Comparison of ENCODE assay signal across 8 cellular contexts in the genomic region with DNA sequence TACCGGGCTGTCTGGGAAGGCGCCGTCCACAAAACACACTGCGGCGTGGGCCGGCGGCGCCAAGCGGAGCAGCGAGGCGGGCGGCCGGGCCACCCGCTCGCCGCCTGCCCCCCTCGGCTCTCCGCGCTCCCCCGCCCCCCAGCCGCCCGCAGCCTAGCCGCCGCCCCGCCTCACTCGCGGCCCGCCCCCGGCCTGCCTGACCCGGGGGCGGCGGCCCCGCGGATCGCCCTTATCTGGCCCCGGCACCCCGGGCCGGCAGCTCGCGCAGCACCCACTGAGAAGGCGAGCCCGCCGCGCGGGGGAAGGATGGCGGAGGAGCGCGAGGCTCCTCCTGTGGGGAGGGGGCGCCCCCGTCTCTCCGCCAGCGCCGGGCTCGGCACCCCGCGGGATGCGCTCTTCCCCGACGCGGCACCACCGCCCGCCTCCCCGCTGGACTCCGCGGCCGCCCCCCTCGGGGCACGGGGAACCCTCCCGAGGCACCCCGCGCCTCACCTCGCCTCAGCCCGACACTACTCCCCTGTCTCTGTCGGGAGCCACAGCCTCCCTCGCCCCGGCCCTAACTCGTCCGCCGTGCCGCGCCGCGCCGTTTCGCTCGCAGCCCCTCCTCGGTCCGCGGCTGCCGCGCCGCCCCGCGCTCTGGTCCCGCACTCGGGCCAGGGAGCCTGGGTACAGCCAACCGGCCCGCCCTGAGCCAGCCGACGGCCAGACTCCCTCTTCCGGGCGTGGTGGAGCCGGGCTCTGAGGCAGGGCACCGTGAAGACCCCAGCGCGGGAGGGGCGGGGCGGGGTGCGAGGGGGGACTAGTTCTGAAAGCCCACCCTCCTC. TPM values are rescaled to one million over a fixed set of nuclear protein-coding genes. Genes with fewer than 3 reads are reported as not detected.
A peak's percentile ranks its signal among the peaks of the same experiment; 100 is the strongest.
DNase-seq lines count a peak whose midpoint lies in the region; ATAC-seq and TF ChIP-seq lines count a peak whose summit lies in the region.

No MANE protein-coding gene starts in this region.

- POLR2A ChIA-PET in activated CD8-positive, alpha-beta T cell treated with anti-CD3 and anti-CD28 coated beads for 36 hours (lab: Charles Lee): interaction anchor here (0.6 to 0.8 kb wide), 2 partner anchors 193 to 257 kb away, joined by 3 to 4 read pairs; no protein-coding TSS in a partner anchor

- no peaks in the 10 kb centered on the region for H3K36me3 Mint-ChIP-seq in GM23338 (ENCODE audit: low read depth)
- H3K36me3 Mint-ChIP-seq in activated CD8-positive, alpha-beta T cell treated with anti-CD3 and anti-CD28 coated beads for 36 hours (ENCODE audit: low read depth): peaks cover 2% of the 10 kb centered on the region
- H3K36me3 Mint-ChIP-seq in effector memory CD8-positive, alpha-beta T cell (ENCODE audit: insufficient read depth): peaks cover 8% of the 10 kb centered on the region
- H3K36me3 Mint-ChIP-seq in stimulated activated memory B cell treated with anti-CD40 and anti-IgM and Interleukin-4, amounts not matched to agents 10 μg/mL and 1 μg/mL and 100 μg/mL, for 72 hours: no peaks in the 10 kb centered on the region

- DNase-seq in GM23338 (ENCODE audit: low spot score) (peak; percentile 56), M059J (ENCODE audit: low read depth) (peak; percentile 59), mesenchymal stem cell (peak; percentile 37), GF-D8 (lab: John Stamatoyannopoulos, UW) (no peak)
- DNase-seq in activated CD8-positive, alpha-beta T cell treated with anti-CD3 and anti-CD28 coated beads for 36 hours: peak; percentile 37
- DNase-seq in effector memory CD8-positive, alpha-beta T cell: peak; percentile 30 to 40 (median 31)

- peak overlapping the region; percentile 37 for H4K8ac ChIP-seq in mesenchymal stem cell (ENCODE audit: low read length)

- intact Hi-C loops in activated CD8-positive, alpha-beta T cell treated with anti-CD3 and anti-CD28 coated beads for 36 hours (cut with micrococcal nuclease): no loop called here

- H3K79me2 ChIP-seq in GM23338 (replicated peaks; ENCODE audit: insufficient read depth): peaks cover 42% of the 10 kb centered on the region

- H3K4me3 ChIP-seq in GM12875 (ENCODE audit: low read depth, low read length) (peak overlapping the region; percentile 73), GM23338 (peak overlapping the region; percentile 71), mesenchymal stem cell (ENCODE audit: insufficient read depth in 1 of 2, low read depth in 1 of 2, low read length in 2 of 2) (peak overlapping the region; percentile 82 to 83)

- TF ChIP-seq CTCF in GM12875 (IDR thresholded peaks at IDR 0.05; ENCODE audit: borderline replicate concordance, insufficient read depth, low read depth, low read length) (no peak), GM23338 (conservative IDR thresholded peaks at IDR 0.05; ENCODE audit: low read depth in 2 of 2) (no peak)
- no peak for TF ChIP-seq CTCF in activated CD8-positive, alpha-beta T cell treated with anti-CD3 and anti-CD28 coated beads for 36 hours (IDR thresholded peaks at IDR 0.05)

- no peak overlapping the region for H3K27ac ChIP-seq in GM23338 (ENCODE audit: low read depth)
- peak overlapping the region; percentile 90 for H3K27ac ChIP-seq in mesenchymal stem cell (ENCODE audit: low read length, poor library complexity, severe bottlenecking)

- no peaks in the 10 kb centered on the region for H3K9me2 ChIP-seq in GM23338 (ENCODE audit: insufficient read depth)

- H3F3A ChIP-seq in GM23338 (replicated peaks; ENCODE audit: low read depth): no peaks in the 10 kb centered on the region

- peak overlapping the region; percentile 86 for H4K91ac ChIP-seq in mesenchymal stem cell (ENCODE audit: low read length)

- no peak overlapping the region for H3K23ac ChIP-seq in mesenchymal stem cell (ENCODE audit: low read length in 2 of 2)

- peak overlapping the region; percentile 92 for H2BK120ac ChIP-seq in mesenchymal stem cell (ENCODE audit: low read depth, low read length)

- H3K9me3 Mint-ChIP-seq in GM23338: no peaks in the 10 kb centered on the region
- no peaks in the 10 kb centered on the region for H3K9me3 Mint-ChIP-seq in activated CD8-positive, alpha-beta T cell treated with anti-CD3 and anti-CD28 coated beads for 36 hours
- no peaks in the 10 kb centered on the region for H3K9me3 Mint-ChIP-seq in effector memory CD8-positive, alpha-beta T cell
- no peaks in the 10 kb centered on the region for H3K9me3 Mint-ChIP-seq in stimulated activated memory B cell treated with anti-CD40 and anti-IgM and Interleukin-4, amounts not matched to agents 10 μg/mL and 1 μg/mL and 100 μg/mL, for 72 hours

- H3K27ac Mint-ChIP-seq in GM23338: peak overlapping the region; percentile 83; the same call in 1 of the 2 replicates
- H3K27ac Mint-ChIP-seq in activated CD8-positive, alpha-beta T cell treated with anti-CD3 and anti-CD28 coated beads for 36 hours: peak overlapping the region; percentile 94
- H3K27ac Mint-ChIP-seq in effector memory CD8-positive, alpha-beta T cell: peak overlapping the region; percentile 92 to 93
- H3K27ac Mint-ChIP-seq in stimulated activated memory B cell treated with anti-CD40 and anti-IgM and Interleukin-4, amounts not matched to agents 10 μg/mL and 1 μg/mL and 100 μg/mL, for 72 hours: peak overlapping the region; percentile 90

- H3K36me3 ChIP-seq in GM23338 (ENCODE audit: insufficient read depth): no peaks in the 10 kb centered on the region
- no peaks in the 10 kb centered on the region for H3K36me3 ChIP-seq in mesenchymal stem cell (ENCODE audit: control insufficient read depth in 1 of 2, insufficient read depth in 2 of 2, low read depth in 1 of 2, low read length in 2 of 2)

- H4K20me1 ChIP-seq in GM23338 (replicated peaks; ENCODE audit: insufficient read depth): 0 out of 2 replicates have a peak, but pooled peaks cover 9% of the 10 kb centered on the region

- peak overlapping the region; percentile 28 for H2BK15ac ChIP-seq in mesenchymal stem cell (ENCODE audit: low read depth, poor library complexity, severe bottlenecking)

- H3K27me3 Mint-ChIP-seq in GM23338 (ENCODE audit: insufficient read depth, low read depth, poor library complexity): peaks cover 5% of the 10 kb centered on the region
- no peaks in the 10 kb centered on the region for H3K27me3 Mint-ChIP-seq in activated CD8-positive, alpha-beta T cell treated with anti-CD3 and anti-CD28 coated beads for 36 hours
- no peaks in the 10 kb centered on the region for H3K27me3 Mint-ChIP-seq in effector memory CD8-positive, alpha-beta T cell
- H3K27me3 Mint-ChIP-seq in stimulated activated memory B cell treated with anti-CD40 and anti-IgM and Interleukin-4, amounts not matched to agents 10 μg/mL and 1 μg/mL and 100 μg/mL, for 72 hours: no peaks in the 10 kb centered on the region

- no peaks in the 10 kb centered on the region for H3K79me1 ChIP-seq in mesenchymal stem cell (replicated peaks; ENCODE audit: low read length, poor library complexity, severe bottlenecking)

- H3K4me3 Mint-ChIP-seq in GM23338: peak overlapping the region; percentile 83
- peak overlapping the region; percentile 76 for H3K4me3 Mint-ChIP-seq in activated CD8-positive, alpha-beta T cell treated with anti-CD3 and anti-CD28 coated beads for 36 hours
- peak overlapping the region; percentile 82 to 92 for H3K4me3 Mint-ChIP-seq in effector memory CD8-positive, alpha-beta T cell
- H3K4me3 Mint-ChIP-seq in stimulated activated memory B cell treated with anti-CD40 and anti-IgM and Interleukin-4, amounts not matched to agents 10 μg/mL and 1 μg/mL and 100 μg/mL, for 72 hours: peak overlapping the region; percentile 84

- WGBS in mesenchymal stem cell: 2% methylated on average over 33 of the region's 109 CpGs

- no peak overlapping the region for H2BK12ac ChIP-seq in mesenchymal stem cell (ENCODE audit: low read length in 2 of 2)

- no peak overlapping the region for H2AFZ ChIP-seq in GM23338
- no peak overlapping the region for H2AFZ ChIP-seq in mesenchymal stem cell (ENCODE audit: low read depth, low read length)

- no peaks in the 10 kb centered on the region for H3K9me3 ChIP-seq in mesenchymal stem cell (ENCODE audit: control insufficient read depth, low read length)

- peaks cover 28% of the 10 kb centered on the region for H3K4me1 ChIP-seq in GM23338 (ENCODE audit: insufficient read depth)
- H3K4me1 ChIP-seq in mesenchymal stem cell (ENCODE audit: control insufficient read depth, insufficient read depth, low read depth, low read length): peaks cover 1% of the 10 kb centered on the region

- ATAC-seq in GM23338: peak; percentile 61
- ATAC-seq in activated CD8-positive, alpha-beta T cell treated with anti-CD3 and anti-CD28 coated beads for 36 hours: peak; percentile 32
- ATAC-seq in effector memory CD8-positive, alpha-beta T cell (replicated peaks): peak; percentile 47
- ATAC-seq in stimulated activated memory B cell treated with anti-CD40 and anti-IgM and Interleukin-4, amounts not matched to agents 10 μg/mL and 1 μg/mL and 100 μg/mL, for 72 hours: peak; percentile 75

- CTCF ChIA-PET in activated CD8-positive, alpha-beta T cell treated with anti-CD3 and anti-CD28 coated beads for 36 hours (lab: Charles Lee): no interaction called here

- H3K27me3 ChIP-seq in GM23338 (ENCODE audit: insufficient read depth): peaks cover 3% of the 10 kb centered on the region; the same call in 1 of the 2 replicates
- no peaks in the 10 kb centered on the region for H3K27me3 ChIP-seq in mesenchymal stem cell (ENCODE audit: control insufficient read depth in 1 of 2, insufficient read depth in 1 of 2, low read length in 2 of 2)

- H2BK5ac ChIP-seq in mesenchymal stem cell (ENCODE audit: low read depth, low read length, poor library complexity, severe bottlenecking): peak overlapping the region; percentile 66

- H3K4me2 ChIP-seq in GM23338: peak overlapping the region; percentile 86
- peak overlapping the region; percentile 78 for H3K4me2 ChIP-seq in mesenchymal stem cell (ENCODE audit: low read length, poor library complexity, severe bottlenecking)

- peak overlapping the region; percentile 75 to 99 for H3K18ac ChIP-seq in mesenchymal stem cell (ENCODE audit: low read depth in 1 of 2, low read length in 2 of 2)

- H3K4ac ChIP-seq in mesenchymal stem cell (ENCODE audit: low read depth in 1 of 2, low read length in 2 of 2): peak overlapping the region in 1 of 2 experiments; percentile 47

- peak overlapping the region; percentile 92 to 93 for H3K14ac ChIP-seq in mesenchymal stem cell (ENCODE audit: low read length in 2 of 2)

- H2AK5ac ChIP-seq in mesenchymal stem cell (ENCODE audit: low read length, severe bottlenecking): no peak overlapping the region

- H3K9ac ChIP-seq in mesenchymal stem cell (ENCODE audit: low read length): peak overlapping the region; percentile 93

- H3K4me1 Mint-ChIP-seq in GM23338: peaks cover 30% of the 10 kb centered on the region
- H3K4me1 Mint-ChIP-seq in activated CD8-positive, alpha-beta T cell treated with anti-CD3 and anti-CD28 coated beads for 36 hours (ENCODE audit: low read depth): peaks cover 19% of the 10 kb centered on the region
- peaks cover 3 to 18% of the 10 kb centered on the region in 2 donors for H3K4me1 Mint-ChIP-seq in effector memory CD8-positive, alpha-beta T cell (ENCODE audit: low read depth in 2 of 2)
- peaks cover 12% of the 10 kb centered on the region for H3K4me1 Mint-ChIP-seq in stimulated activated memory B cell treated with anti-CD40 and anti-IgM and Interleukin-4, amounts not matched to agents 10 μg/mL and 1 μg/mL and 100 μg/mL, for 72 hours

RNA-seq across cellular contexts. Expression of gene ATP11C, which starts 0.6 kb away (rescaled TPM):
- 90.7 and 95.6 TPM in 2 replicates for total RNA-seq in GM23338 (2014; rRNA removed; shearing (Covaris generic))
- 44.0 and 45.7 TPM in 2 replicates for polyA plus RNA-seq in GM23338 (2016; fragmentation: Nextera tagmentation; extraction: Ambion mirVana)
- 41.0 and 46.3 TPM in 2 replicates for total RNA-seq in M059J (2014; rRNA removed; shearing (Covaris generic))
- 10 to 100 TPM; 19.3 to 27.0 TPM for total RNA-seq in activated CD8-positive, alpha-beta T cell treated with anti-CD3 and anti-CD28 coated beads for 36 hours
- polyA plus RNA-seq in mesenchymal stem cell (2013, experiment 1 of 2): 18.8 TPM
- polyA plus RNA-seq in mesenchymal stem cell (2013, experiment 2 of 2): 20.2 TPM

RNA-seq across cellular contexts. Expression of gene CXorf66, which starts 33.0 kb away (rescaled TPM):
- not detected in 2 replicates for total RNA-seq in GM23338 (2014; rRNA removed; shearing (Covaris generic))
- not detected in 2 replicates for polyA plus RNA-seq in GM23338 (2016; fragmentation: Nextera tagmentation; extraction: Ambion mirVana)
- total RNA-seq in M059J (2014; rRNA removed; shearing (Covaris generic)): not detected in 2 replicates
- total RNA-seq in activated CD8-positive, alpha-beta T cell treated with anti-CD3 and anti-CD28 coated beads for 36 hours: not detected
- not detected for polyA plus RNA-seq in mesenchymal stem cell (2013, experiment 1 of 2)
- polyA plus RNA-seq in mesenchymal stem cell (2013, experiment 2 of 2): not detected
